34 cellular contexts compared by ENCODE assay signal in the genomic region with DNA sequence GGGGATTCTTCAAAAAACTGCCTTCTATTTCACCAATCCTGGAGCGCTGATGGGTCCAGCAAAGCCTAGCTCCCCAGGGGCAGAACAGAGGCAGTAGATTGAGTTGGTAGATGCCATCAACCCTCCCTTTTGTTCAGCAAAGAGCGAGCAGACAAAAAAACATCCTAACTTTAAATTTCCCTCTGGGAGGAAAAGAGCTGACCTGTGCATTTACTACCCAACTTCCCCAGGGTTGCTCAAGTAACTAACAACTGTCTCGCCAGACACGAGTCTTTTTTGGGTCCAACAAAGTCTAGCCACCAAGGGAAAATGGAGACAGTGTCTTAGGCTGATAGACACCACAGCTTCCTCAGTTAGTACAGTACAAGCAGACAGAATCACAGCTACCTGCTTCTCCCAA.
"Had no signal": no experiment of that assay in that cellular context is flagged by ENCODE, and none has a peak within 500 bp of the region (broad histone marks: within the 10 kb centered on the region; RNA-seq: fewer than 3 reads in every experiment).

No MANE protein-coding gene starts in this region.

- H3K27me3 ChIP-seq: adrenal gland, ascending aorta, brain microvascular endothelial cell, breast epithelium, cardiac muscle cell had no signal

- DNase-seq: activated effector memory CD4-positive, alpha-beta T cell treated with anti-CD3 and anti-CD28 coated beads, Interleukin-2, amount 50 U/mL, for 16 hours; activated effector memory CD4-positive, alpha-beta T cell treated with Interleukin-2 at 50 U/mL for 16 hours; activated gamma-delta T cell; activated gamma-delta T cell treated with Interleukin-2 at 50 U/mL for 16 hours; activated naive CD4-positive, alpha-beta T cell; activated naive CD4-positive, alpha-beta T cell treated with anti-CD3 and anti-CD28 coated beads for 36 hours; activated naive CD4-positive, alpha-beta T cell treated with anti-CD3 and anti-CD28 coated beads, Interleukin-2, amount 10 ng/mL, durations not matched to agents 7 days and 5 days; activated naive CD4-positive, alpha-beta T cell treated with anti-CD3 and anti-CD28 coated beads, Interleukin-2, amount 50 U/mL, for 16 hours; activated naive CD4-positive, alpha-beta T cell treated with Interleukin-2 at 50 U/mL for 16 hours; activated naive CD8-positive, alpha-beta T cell treated with anti-CD3 and anti-CD28 coated beads for 36 hours; activated naive CD8-positive, alpha-beta T cell treated with anti-CD3 and anti-CD28 coated beads, Interleukin-2, amount 10 ng/mL, durations not matched to agents 7 days and 5 days; activated naive CD8-positive, alpha-beta T cell treated with anti-CD3 and anti-CD28 coated beads, Interleukin-2, amount 50 U/mL, for 24 hours; activated T-cell treated with anti-CD3 and anti-CD28 coated beads, Interleukin-2, amount 50 U/mL, for 1 hour; activated T-cell treated with anti-CD3 and anti-CD28 coated beads, Interleukin-2, amount 50 U/mL, for 24 hours; activated T-cell treated with anti-CD3 and anti-CD28 coated beads, Interleukin-2, amount 50 U/mL, for 4 hours; activated T-cell treated with anti-CD3 and anti-CD28 coated beads, Interleukin-2, amount 50 U/mL, for 48 hours; activated T-cell treated with anti-CD3 and anti-CD28 coated beads, Interleukin-2, amount 50 U/mL, for 72 hours; adrenal gland; amniotic stem cell; amygdala; anterior cingulate cortex; aorta; body of pancreas; brain microvascular endothelial cell; caudate nucleus; central memory CD4-positive, alpha-beta T cell; cerebellar nuclear complex had no signal

- H3K4me1 ChIP-seq: adrenal gland, ascending aorta, body of pancreas, breast epithelium had no signal

- H3K27ac ChIP-seq: adrenal gland, ascending aorta, body of pancreas, brain microvascular endothelial cell, breast epithelium, cardiac muscle cell had no signal

- H3K36me3 ChIP-seq: adrenal gland, ascending aorta, brain microvascular endothelial cell, breast epithelium, cardiac muscle cell had no signal

- ATAC-seq: activated naive CD4-positive, alpha-beta T cell treated with anti-CD3 and anti-CD28 coated beads, Interleukin-2, amount 50 U/mL, for 72 hours; activated naive CD8-positive, alpha-beta T cell treated with anti-CD3 and anti-CD28 coated beads, Interleukin-2, amount 50 U/mL, for 24 hours; activated T-cell treated with anti-CD3 and anti-CD28 coated beads, Interleukin-2, amount 50 U/mL, for 4 hours; activated T-cell treated with anti-CD3 and anti-CD28 coated beads, Interleukin-2, amount 50 U/mL, for 72 hours; activated T-helper 17 cell treated with anti-CD3 and anti-CD28 coated beads, Interleukin-2, amount 50 U/mL, for 72 hours; body of pancreas had no signal

- FAIRE-seq: astrocyte, bronchial epithelial cell had no signal

- H3K4me3 ChIP-seq: adrenal gland, ascending aorta, body of pancreas, breast epithelium, cardiac muscle cell had no signal

- H3K9me3 ChIP-seq: adrenal gland had no signal
